Comparison of ENCODE assay signal across 2 cellular contexts in the genomic region with DNA sequence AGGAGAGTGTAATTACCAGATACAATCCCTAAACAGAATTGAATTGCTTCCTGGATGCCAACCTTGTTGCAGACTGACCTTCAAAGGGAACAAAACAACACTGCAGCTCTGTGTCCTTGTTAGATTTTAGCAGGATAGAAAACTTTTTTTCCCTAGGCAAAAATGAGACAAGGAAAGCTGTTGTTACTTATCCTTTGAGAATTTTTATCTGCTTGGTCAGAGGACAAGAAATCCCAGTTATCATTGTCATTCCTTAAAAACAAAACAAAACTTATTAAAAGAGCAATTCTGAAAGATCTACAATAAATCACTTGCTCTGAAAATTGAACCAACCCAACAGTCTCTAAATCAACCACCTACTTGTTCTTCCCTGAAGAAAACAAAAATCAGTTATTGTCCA.
TF ChIP-seq lines count a peak whose summit lies in the region.

No MANE protein-coding gene starts in this region.

TF ChIP-seq in GM23338, 12 proteins besides CTCF, POLR2A, EP300 and RAD21:
- no peak for TF ChIP-seq JUNB (IDR thresholded peaks at IDR 0.05; ENCODE audit: unreplicated experiment)
- TF ChIP-seq CREB1 (CRISPR knock-in tag; IDR thresholded peaks at IDR 0.05; ENCODE audit: low read depth): no peak
- TF ChIP-seq ZNF331 (CRISPR knock-in tag; IDR thresholded peaks at IDR 0.05; ENCODE audit: low read depth): no peak
- no peak for TF ChIP-seq POLR2AphosphoS5 (IDR thresholded peaks at IDR 0.05; ENCODE audit: low read depth)
- no peak for TF ChIP-seq EZH2 (IDR thresholded peaks at IDR 0.05; ENCODE audit: low read depth, unreplicated experiment)

TF ChIP-seq in H1, 55 proteins besides CTCF, POLR2A, EP300 and RAD21:
- TF ChIP-seq EGR1 (IDR thresholded peaks at IDR 0.05; ENCODE audit: borderline replicate concordance, low read depth, low read length) (no peak), SAP30 (IDR thresholded peaks at IDR 0.05; ENCODE audit: insufficient read depth, insufficient replicate concordance, low read length) (no peak), CTBP2 (IDR thresholded peaks at IDR 0.05; ENCODE audit: borderline replicate concordance, insufficient read depth, insufficient read length, low read length) (no peak), RXRA (IDR thresholded peaks at IDR 0.05; ENCODE audit: insufficient read depth, low read depth, low read length) (no peak), CHD1 (IDR thresholded peaks at IDR 0.05; ENCODE audit: low read depth, low read length) (no peak), KDM4A (IDR thresholded peaks at IDR 0.05; ENCODE audit: low read depth, low read length, severe bottlenecking) (no peak), POLR2AphosphoS5 (IDR thresholded peaks at IDR 0.05; ENCODE audit: low read depth, low read length) (no peak), TEAD4 (IDR thresholded peaks at IDR 0.05; ENCODE audit: low read depth, low read length) (no peak), KDM1A (IDR thresholded peaks at IDR 0.05; ENCODE audit: borderline replicate concordance, low read length) (no peak), SP4 (IDR thresholded peaks at IDR 0.05; ENCODE audit: low read length) (no peak), SIX5 (IDR thresholded peaks at IDR 0.05; ENCODE audit: low read depth, low read length) (no peak), KDM5A (IDR thresholded peaks at IDR 0.05; ENCODE audit: low read length) (no peak), BCL11A (IDR thresholded peaks at IDR 0.05; ENCODE audit: low read depth in 2 of 2, low read length in 2 of 2) (no peak), MAFK (IDR thresholded peaks at IDR 0.05; ENCODE audit: low read depth, low read length) (no peak), YY1 (IDR thresholded peaks at IDR 0.05; ENCODE audit: low read depth, low read length) (no peak)
- TF ChIP-seq, protein P1, sequence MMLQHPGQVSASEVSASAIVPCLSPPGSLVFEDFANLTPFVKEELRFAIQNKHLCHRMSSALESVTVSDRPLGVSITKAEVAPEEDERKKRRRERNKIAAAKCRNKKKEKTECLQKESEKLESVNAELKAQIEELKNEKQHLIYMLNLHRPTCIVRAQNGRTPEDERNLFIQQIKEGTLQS (IDR thresholded peaks at IDR 0.05; ENCODE audit: insufficient read depth, low read depth, low read length): no peak
- TF ChIP-seq, protein P2, sequence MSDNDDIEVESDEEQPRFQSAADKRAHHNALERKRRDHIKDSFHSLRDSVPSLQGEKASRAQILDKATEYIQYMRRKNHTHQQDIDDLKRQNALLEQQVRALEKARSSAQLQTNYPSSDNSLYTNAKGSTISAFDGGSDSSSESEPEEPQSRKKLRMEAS (IDR thresholded peaks at IDR 0.05): no peak
- TF ChIP-seq, protein P3, sequence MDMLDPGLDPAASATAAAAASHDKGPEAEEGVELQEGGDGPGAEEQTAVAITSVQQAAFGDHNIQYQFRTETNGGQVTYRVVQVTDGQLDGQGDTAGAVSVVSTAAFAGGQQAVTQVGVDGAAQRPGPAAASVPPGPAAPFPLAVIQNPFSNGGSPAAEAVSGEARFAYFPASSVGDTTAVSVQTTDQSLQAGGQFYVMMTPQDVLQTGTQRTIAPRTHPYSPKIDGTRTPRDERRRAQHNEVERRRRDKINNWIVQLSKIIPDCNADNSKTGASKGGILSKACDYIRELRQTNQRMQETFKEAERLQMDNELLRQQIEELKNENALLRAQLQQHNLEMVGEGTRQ (IDR thresholded peaks at IDR 0.05; ENCODE audit: low read length): no peak
- TF ChIP-seq, protein P4, sequence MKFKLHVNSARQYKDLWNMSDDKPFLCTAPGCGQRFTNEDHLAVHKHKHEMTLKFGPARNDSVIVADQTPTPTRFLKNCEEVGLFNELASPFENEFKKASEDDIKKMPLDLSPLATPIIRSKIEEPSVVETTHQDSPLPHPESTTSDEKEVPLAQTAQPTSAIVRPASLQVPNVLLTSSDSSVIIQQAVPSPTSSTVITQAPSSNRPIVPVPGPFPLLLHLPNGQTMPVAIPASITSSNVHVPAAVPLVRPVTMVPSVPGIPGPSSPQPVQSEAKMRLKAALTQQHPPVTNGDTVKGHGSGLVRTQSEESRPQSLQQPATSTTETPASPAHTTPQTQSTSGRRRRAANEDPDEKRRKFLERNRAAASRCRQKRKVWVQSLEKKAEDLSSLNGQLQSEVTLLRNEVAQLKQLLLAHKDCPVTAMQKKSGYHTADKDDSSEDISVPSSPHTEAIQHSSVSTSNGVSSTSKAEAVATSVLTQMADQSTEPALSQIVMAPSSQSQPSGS (IDR thresholded peaks at IDR 0.05; ENCODE audit: low read length): no peak
TF ChIP-seq in H1: peak in this region for 0.
